1 cellular context compared by ENCODE assay signal in the genomic region with DNA sequence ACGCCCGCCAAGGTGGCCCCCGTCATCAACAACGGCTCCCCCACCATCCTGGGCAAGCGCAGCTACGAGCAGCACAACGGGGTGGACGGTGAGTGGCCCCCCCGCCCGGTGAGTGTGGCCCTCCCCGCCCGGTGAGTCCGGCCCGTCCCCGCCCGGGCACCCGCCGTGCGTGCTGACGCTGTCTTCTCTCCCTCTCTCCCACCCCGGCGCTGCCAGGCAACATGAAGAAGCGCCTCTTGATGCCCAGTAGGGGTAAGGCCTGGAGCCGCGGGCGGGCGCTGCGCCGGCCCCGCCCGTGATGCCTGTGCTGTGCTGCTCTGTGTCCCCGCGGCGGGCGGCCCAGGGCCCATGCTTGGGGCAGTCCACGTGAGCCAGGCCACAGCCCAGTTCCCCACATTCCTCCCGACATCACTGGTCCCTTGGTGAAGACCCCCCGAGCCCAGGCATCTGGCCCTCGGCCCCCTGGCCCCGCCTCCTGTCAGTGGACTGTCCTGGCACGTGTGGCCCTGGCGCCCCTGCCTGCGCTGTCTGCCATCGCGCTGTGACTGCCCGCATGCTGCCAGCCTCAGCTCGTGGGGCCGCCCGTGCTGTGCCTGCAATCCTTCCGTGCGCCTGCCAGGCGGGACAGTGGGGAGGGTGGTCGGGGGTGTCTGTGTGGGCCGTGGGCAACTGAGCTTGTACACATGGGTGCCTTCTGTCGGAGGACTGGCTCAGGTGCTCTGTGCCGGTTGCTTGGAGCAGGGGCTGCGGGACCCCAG.
A peak's percentile ranks its signal among the peaks of the same experiment; 100 is the strongest.
TF ChIP-seq lines count a peak whose summit lies in the region.

No MANE protein-coding gene starts in this region.

TF ChIP-seq in HEK293, 187 proteins besides CTCF, POLR2A, EP300 and RAD21:
- TF ChIP-seq ZEB2 (tag by site-specific recombination; IDR thresholded peaks at IDR 0.05): no peak
- TF ChIP-seq, protein P1, sequence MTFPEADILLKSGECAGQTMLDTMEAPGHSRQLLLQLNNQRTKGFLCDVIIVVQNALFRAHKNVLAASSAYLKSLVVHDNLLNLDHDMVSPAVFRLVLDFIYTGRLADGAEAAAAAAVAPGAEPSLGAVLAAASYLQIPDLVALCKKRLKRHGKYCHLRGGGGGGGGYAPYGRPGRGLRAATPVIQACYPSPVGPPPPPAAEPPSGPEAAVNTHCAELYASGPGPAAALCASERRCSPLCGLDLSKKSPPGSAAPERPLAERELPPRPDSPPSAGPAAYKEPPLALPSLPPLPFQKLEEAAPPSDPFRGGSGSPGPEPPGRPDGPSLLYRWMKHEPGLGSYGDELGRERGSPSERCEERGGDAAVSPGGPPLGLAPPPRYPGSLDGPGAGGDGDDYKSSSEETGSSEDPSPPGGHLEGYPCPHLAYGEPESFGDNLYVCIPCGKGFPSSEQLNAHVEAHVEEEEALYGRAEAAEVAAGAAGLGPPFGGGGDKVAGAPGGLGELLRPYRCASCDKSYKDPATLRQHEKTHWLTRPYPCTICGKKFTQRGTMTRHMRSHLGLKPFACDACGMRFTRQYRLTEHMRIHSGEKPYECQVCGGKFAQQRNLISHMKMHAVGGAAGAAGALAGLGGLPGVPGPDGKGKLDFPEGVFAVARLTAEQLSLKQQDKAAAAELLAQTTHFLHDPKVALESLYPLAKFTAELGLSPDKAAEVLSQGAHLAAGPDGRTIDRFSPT (tag by site-specific recombination; IDR thresholded peaks at IDR 0.05): peak; percentile 68
- TF ChIP-seq ZFHX2 (tag by site-specific recombination; conservative IDR thresholded peaks at IDR 0.05): 0 out of 2 replicates have a peak, but pooled peaks have one; percentile 9
